Comparison of ENCODE assay signal across 24 cellular contexts in the genomic region with DNA sequence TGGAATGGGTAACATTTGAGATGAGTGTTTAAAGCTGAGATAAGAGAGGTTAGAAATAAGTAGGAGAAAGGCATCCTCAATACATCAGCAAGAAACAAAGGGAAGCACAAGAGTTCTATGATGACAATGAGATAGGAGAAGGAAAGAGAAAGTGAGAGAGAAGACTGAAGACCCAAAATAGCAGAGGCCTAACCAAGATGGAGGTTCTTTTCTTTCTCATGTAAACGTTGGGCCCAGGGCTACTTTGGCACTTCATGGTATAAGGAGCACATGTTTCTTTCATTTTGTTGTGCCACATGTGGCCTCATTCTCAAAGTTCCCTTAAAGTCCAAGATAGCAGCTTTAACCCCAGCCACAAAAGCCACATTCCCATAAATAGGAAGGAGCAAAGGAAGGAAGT.
"Had no signal": no experiment of that assay in that cellular context is flagged by ENCODE, and none has a peak within 500 bp of the region (broad histone marks: within the 10 kb centered on the region; RNA-seq: fewer than 3 reads in every experiment).

No MANE protein-coding gene starts in this region.

- ATAC-seq: foreskin keratinocyte, gastroesophageal sphincter, heart left ventricle, left lung, left ventricle myocardium superior, lower lobe of right lung, mucosa of descending colon had no signal

- H3K27ac Mint-ChIP-seq: immature natural killer cell, mesothelial cell of epicardium, naive B cell had no signal

- H3K79me2 ChIP-seq: hepatocyte had no signal

- H2AFZ ChIP-seq: hepatocyte had no signal

- H3K4me1 ChIP-seq: esophagus muscularis mucosa, foreskin keratinocyte, gastroesophageal sphincter, heart left ventricle, left lung, lower lobe of right lung had no signal

- DNase-seq: dermis blood vessel endothelial cell; dorsolateral prefrontal cortex; effector CD4-positive, alpha-beta T cell; effector memory CD4-positive, alpha-beta T cell; foreskin keratinocyte; heart left ventricle; hypothalamus; immature natural killer cell; islet precursor cell; kidney; kidney glomerular epithelial cell; left lung; left ventricle myocardium superior; lower lobe of right lung; mesenchymal stem cell; mucosa of descending colon; naive B cell had no signal

- H3K4me2 ChIP-seq: hepatocyte had no signal

- H3K36me3 ChIP-seq: esophagus muscularis mucosa, gastroesophageal sphincter, heart left ventricle, left lung, lower lobe of right lung had no signal

- H3K4me1 Mint-ChIP-seq: immature natural killer cell, mesothelial cell of epicardium, naive B cell had no signal

- H3K4me3 Mint-ChIP-seq: immature natural killer cell, mesothelial cell of epicardium, naive B cell had no signal

- H3K9me3 Mint-ChIP-seq: mesothelial cell of epicardium, naive B cell had no signal

- H3K4me3 ChIP-seq: coronary artery, dorsolateral prefrontal cortex, esophagus muscularis mucosa, gastroesophageal sphincter, heart left ventricle, hepatocyte, left lung, lower lobe of right lung, mucosa of descending colon had no signal

- H3K27ac ChIP-seq: coronary artery, dorsolateral prefrontal cortex, esophagus muscularis mucosa, foreskin keratinocyte, gastroesophageal sphincter, heart left ventricle, hepatocyte, left lung, lower lobe of right lung had no signal

- H3K9me3 ChIP-seq: esophagus muscularis mucosa, gastroesophageal sphincter, heart left ventricle, left lung, lower lobe of right lung, mucosa of descending colon had no signal

- H3K36me3 Mint-ChIP-seq: immature natural killer cell, mesothelial cell of epicardium, naive B cell had no signal

- H3K27me3 ChIP-seq: esophagus muscularis mucosa, foreskin keratinocyte, gastroesophageal sphincter, hepatocyte, left lung had no signal

- FAIRE-seq: colon, endothelial cell of umbilical vein had no signal
